1 cellular context compared by ENCODE assay signal in the genomic region with DNA sequence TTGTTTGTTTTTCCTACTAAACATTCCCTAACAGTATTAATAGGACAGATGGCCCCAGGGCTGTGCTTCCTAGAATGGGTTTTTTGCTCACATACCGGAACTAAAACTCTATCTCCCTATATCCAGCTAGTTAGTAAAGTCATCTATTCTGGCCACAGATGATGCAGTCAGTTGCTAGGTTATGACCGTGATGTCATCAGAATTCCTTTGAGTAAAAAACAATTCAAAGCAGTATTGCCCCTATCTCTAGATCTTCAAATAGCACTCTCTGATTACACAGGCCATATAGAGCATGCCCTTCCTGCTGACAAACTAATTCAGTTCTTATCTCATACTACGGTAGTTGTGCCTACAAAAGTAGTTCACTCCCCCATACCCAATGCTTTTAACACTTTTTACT.
A peak's percentile ranks its signal among the peaks of the same experiment; 100 is the strongest.
TF ChIP-seq lines count a peak whose summit lies in the region.

No MANE protein-coding gene starts in this region.

TF ChIP-seq in K562, 482 proteins besides CTCF, POLR2A, EP300 and RAD21 (continued from another document):
- TF ChIP-seq, protein P1, sequence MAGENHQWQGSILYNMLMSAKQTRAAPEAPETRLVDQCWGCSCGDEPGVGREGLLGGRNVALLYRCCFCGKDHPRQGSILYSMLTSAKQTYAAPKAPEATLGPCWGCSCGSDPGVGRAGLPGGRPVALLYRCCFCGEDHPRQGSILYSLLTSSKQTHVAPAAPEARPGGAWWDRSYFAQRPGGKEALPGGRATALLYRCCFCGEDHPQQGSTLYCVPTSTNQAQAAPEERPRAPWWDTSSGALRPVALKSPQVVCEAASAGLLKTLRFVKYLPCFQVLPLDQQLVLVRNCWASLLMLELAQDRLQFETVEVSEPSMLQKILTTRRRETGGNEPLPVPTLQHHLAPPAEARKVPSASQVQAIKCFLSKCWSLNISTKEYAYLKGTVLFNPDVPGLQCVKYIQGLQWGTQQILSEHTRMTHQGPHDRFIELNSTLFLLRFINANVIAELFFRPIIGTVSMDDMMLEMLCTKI (IDR thresholded peaks at IDR 0.05; ENCODE audit: partially characterized antibody) = no peak
- TF ChIP-seq RFX1 (IDR thresholded peaks at IDR 0.05) (peak; percentile 29; the same call in 1 of the 2 replicates), ZNF253 (CRISPR knock-in tag; conservative IDR thresholded peaks at IDR 0.05) (no peak), ZNF217 (CRISPR knock-in tag; IDR thresholded peaks at IDR 0.05) (no peak), ARID1B (IDR thresholded peaks at IDR 0.05) (0 out of 2 replicates have a peak, but pooled peaks have one; percentile 15), ZNF354B (CRISPR knock-in tag; IDR thresholded peaks at IDR 0.05) (no peak), HNRNPK (IDR thresholded peaks at IDR 0.05; ENCODE audit: low read depth, low read length, poor library complexity, severe bottlenecking) (no peak), NFATC3 (IDR thresholded peaks at IDR 0.05) (no peak), KAT7 (CRISPR knock-in tag; IDR thresholded peaks at IDR 0.05; ENCODE audit: borderline replicate concordance) (no peak), CREM (IDR thresholded peaks at IDR 0.05; ENCODE audit: low read depth) (0 out of 2 replicates have a peak, but pooled peaks have one; percentile 31), SIN3B (IDR thresholded peaks at IDR 0.05; ENCODE audit: low read depth) (no peak), ATF1 (CRISPR knock-in tag; IDR thresholded peaks at IDR 0.05) (no peak), ATF1 (tag; IDR thresholded peaks at IDR 0.05) (peak; percentile 52)
- TF ChIP-seq, protein P2, sequence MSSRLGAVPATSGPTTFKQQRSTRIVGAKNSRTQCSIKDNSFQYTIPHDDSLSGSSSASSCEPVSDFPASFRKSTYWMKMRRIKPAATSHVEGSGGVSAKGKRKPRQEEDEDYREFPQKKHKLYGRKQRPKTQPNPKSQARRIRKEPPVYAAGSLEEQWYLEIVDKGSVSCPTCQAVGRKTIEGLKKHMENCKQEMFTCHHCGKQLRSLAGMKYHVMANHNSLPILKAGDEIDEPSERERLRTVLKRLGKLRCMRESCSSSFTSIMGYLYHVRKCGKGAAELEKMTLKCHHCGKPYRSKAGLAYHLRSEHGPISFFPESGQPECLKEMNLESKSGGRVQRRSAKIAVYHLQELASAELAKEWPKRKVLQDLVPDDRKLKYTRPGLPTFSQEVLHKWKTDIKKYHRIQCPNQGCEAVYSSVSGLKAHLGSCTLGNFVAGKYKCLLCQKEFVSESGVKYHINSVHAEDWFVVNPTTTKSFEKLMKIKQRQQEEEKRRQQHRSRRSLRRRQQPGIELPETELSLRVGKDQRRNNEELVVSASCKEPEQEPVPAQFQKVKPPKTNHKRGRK (tag; IDR thresholded peaks at IDR 0.05) = no peak
- TF ChIP-seq, protein P3, sequence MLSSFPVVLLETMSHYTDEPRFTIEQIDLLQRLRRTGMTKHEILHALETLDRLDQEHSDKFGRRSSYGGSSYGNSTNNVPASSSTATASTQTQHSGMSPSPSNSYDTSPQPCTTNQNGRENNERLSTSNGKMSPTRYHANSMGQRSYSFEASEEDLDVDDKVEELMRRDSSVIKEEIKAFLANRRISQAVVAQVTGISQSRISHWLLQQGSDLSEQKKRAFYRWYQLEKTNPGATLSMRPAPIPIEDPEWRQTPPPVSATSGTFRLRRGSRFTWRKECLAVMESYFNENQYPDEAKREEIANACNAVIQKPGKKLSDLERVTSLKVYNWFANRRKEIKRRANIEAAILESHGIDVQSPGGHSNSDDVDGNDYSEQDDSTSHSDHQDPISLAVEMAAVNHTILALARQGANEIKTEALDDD (IDR thresholded peaks at IDR 0.05) = peak; percentile 36; the same call in 1 of the 2 replicates
- TF ChIP-seq, protein P4, sequence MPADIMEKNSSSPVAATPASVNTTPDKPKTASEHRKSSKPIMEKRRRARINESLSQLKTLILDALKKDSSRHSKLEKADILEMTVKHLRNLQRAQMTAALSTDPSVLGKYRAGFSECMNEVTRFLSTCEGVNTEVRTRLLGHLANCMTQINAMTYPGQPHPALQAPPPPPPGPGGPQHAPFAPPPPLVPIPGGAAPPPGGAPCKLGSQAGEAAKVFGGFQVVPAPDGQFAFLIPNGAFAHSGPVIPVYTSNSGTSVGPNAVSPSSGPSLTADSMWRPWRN (IDR thresholded peaks at IDR 0.05; ENCODE audit: low read depth) = 0 out of 2 replicates have a peak, but pooled peaks have one; percentile 24
